ENCODE assay signal across 34 cellular contexts in the genomic region with DNA sequence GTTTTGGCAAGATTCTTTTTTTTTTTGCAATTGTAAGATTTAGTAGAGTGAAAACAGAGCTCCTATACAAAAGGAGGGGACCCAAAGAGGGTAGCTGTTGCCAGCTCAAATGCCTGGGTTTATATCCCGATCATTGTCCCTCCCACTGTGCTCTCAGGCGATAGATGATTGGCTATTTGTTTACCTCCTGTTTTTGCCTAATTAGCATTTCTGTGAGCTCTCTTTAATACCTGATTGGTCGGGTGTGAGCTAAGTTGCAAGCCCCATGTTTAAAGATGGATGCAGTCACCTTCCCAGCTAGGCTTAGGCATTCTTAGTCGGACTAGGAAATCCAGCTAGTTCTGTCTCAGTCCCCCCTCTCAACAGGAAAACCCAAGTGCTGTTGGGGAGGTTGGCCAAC. TPM values are rescaled to one million over a fixed set of nuclear protein-coding genes. Genes with fewer than 3 reads are reported as not detected.
"Had no signal": no experiment of that assay in that cellular context is flagged by ENCODE, and none has a peak within 500 bp of the region (broad histone marks: within the 10 kb centered on the region; RNA-seq: fewer than 3 reads in every experiment).

No MANE protein-coding gene starts in this region.

- DNase-seq: activated CD4-positive, alpha-beta T cell treated with anti-CD3 and anti-CD28 coated beads for 36 hours; activated CD4-positive, CD25-positive, alpha-beta regulatory T cell; activated CD8-positive, alpha-beta memory T cell treated with anti-CD3 and anti-CD28 coated beads, Interleukin-2, amount 10 ng/mL, durations not matched to agents 7 days and 5 days; activated CD8-positive, alpha-beta T cell treated with anti-CD3 and anti-CD28 coated beads, Interleukin-2, amount 10 ng/mL, durations not matched to agents 7 days and 5 days; activated effector memory CD4-positive, alpha-beta T cell treated with Interleukin-2 at 50 U/mL for 16 hours; activated naive CD4-positive, alpha-beta T cell treated with anti-CD3 and anti-CD28 coated beads for 36 hours; activated naive CD8-positive, alpha-beta T cell treated with anti-CD3 and anti-CD28 coated beads for 36 hours; activated T-cell treated with anti-CD3 and anti-CD28 coated beads, Interleukin-2, amount 50 U/mL, for 48 hours; adrenal gland; aorta; dermis blood vessel endothelial cell; effector CD4-positive, alpha-beta T cell; esophagus squamous epithelium; lower lobe of right lung; mesenchymal stem cell; stimulated activated CD4-positive, alpha-beta T cell treated with anti-CD3 and anti-CD28 coated beads, Interleukin-12 subunit alpha, Interleukin-12 subunit beta, amount 100 ng/mL, for 4 hours; stimulated activated CD4-positive, alpha-beta T cell treated with anti-CD3 and anti-CD28 coated beads, Interleukin-4, amount 100 ng/mL, for 1 hour; stimulated activated naive CD8-positive, alpha-beta T cell treated with anti-CD3 and anti-CD28 coated beads, Interleukin-15, amount 100 ng/mL, for 72 hours; T-helper 1 cell; tibial artery had no signal

- H3K4me3 Mint-ChIP-seq: activated CD4-positive, alpha-beta T cell treated with anti-CD3 and anti-CD28 coated beads for 36 hours; activated CD8-positive, alpha-beta memory T cell treated with anti-CD3 and anti-CD28 coated beads, Interleukin-2, amount 10 ng/mL, durations not matched to agents 7 days and 5 days; activated CD8-positive, alpha-beta T cell treated with anti-CD3 and anti-CD28 coated beads, Interleukin-2, amount 10 ng/mL, durations not matched to agents 7 days and 5 days; activated naive CD4-positive, alpha-beta T cell treated with anti-CD3 and anti-CD28 coated beads for 36 hours; activated naive CD8-positive, alpha-beta T cell treated with anti-CD3 and anti-CD28 coated beads for 36 hours; natural killer cell treated with Interleukin-12 subunit alpha and Interleukin-12 subunit beta and Interleukin-15 and Interleukin-18, amount 100 ng/mL, for 72 hours; stimulated activated naive CD8-positive, alpha-beta T cell treated with anti-CD3 and anti-CD28 coated beads, Interleukin-15, amount 100 ng/mL, for 72 hours; T-helper 2 cell treated with Interferon-gamma antibody and Interleukin-4, amounts not matched to agents 5 μg/mL and 100 μg/mL, for 36 hours had no signal

- H3K4me1 Mint-ChIP-seq: activated CD4-positive, alpha-beta T cell treated with anti-CD3 and anti-CD28 coated beads for 36 hours had no signal

- H3K9me3 ChIP-seq: adrenal gland, body of pancreas, esophagus squamous epithelium, left lung, lower lobe of right lung, tibial artery had no signal

- H3K36me3 Mint-ChIP-seq: activated CD8-positive, alpha-beta memory T cell treated with anti-CD3 and anti-CD28 coated beads, Interleukin-2, amount 10 ng/mL, durations not matched to agents 7 days and 5 days; activated naive CD8-positive, alpha-beta T cell treated with anti-CD3 and anti-CD28 coated beads for 36 hours; natural killer cell treated with Interleukin-12 subunit alpha and Interleukin-12 subunit beta and Interleukin-15 and Interleukin-18, amount 100 ng/mL, for 72 hours had no signal

- H3K4me3 ChIP-seq: adrenal gland, body of pancreas, esophagus squamous epithelium, left lung, lower lobe of right lung, tibial artery had no signal

- H3K27ac Mint-ChIP-seq: activated CD4-positive, alpha-beta T cell treated with anti-CD3 and anti-CD28 coated beads for 36 hours; activated CD8-positive, alpha-beta memory T cell treated with anti-CD3 and anti-CD28 coated beads, Interleukin-2, amount 10 ng/mL, durations not matched to agents 7 days and 5 days; activated CD8-positive, alpha-beta T cell treated with anti-CD3 and anti-CD28 coated beads, Interleukin-2, amount 10 ng/mL, durations not matched to agents 7 days and 5 days; activated naive CD4-positive, alpha-beta T cell treated with anti-CD3 and anti-CD28 coated beads for 36 hours; activated naive CD8-positive, alpha-beta T cell treated with anti-CD3 and anti-CD28 coated beads for 36 hours; natural killer cell treated with Interleukin-12 subunit alpha and Interleukin-12 subunit beta and Interleukin-15 and Interleukin-18, amount 100 ng/mL, for 72 hours; stimulated activated naive CD8-positive, alpha-beta T cell treated with anti-CD3 and anti-CD28 coated beads, Interleukin-15, amount 100 ng/mL, for 72 hours; T-helper 2 cell treated with Interferon-gamma antibody and Interleukin-4, amounts not matched to agents 5 μg/mL and 100 μg/mL, for 36 hours had no signal

- H3K27ac ChIP-seq: adrenal gland, body of pancreas, epithelial cell of prostate, esophagus squamous epithelium, left lung, lower lobe of right lung, tibial artery had no signal

- H3K9me3 Mint-ChIP-seq: activated naive CD4-positive, alpha-beta T cell treated with anti-CD3 and anti-CD28 coated beads for 36 hours; activated naive CD8-positive, alpha-beta T cell treated with anti-CD3 and anti-CD28 coated beads for 36 hours; natural killer cell treated with Interleukin-12 subunit alpha and Interleukin-12 subunit beta and Interleukin-15 and Interleukin-18, amount 100 ng/mL, for 72 hours; stimulated activated naive CD8-positive, alpha-beta T cell treated with anti-CD3 and anti-CD28 coated beads, Interleukin-15, amount 100 ng/mL, for 72 hours; T-helper 2 cell treated with Interferon-gamma antibody and Interleukin-4, amounts not matched to agents 5 μg/mL and 100 μg/mL, for 36 hours had no signal

- FAIRE-seq: colon, endometrium, frontal cortex, islet of Langerhans had no signal

- H3K36me3 ChIP-seq: adrenal gland, esophagus squamous epithelium, left lung, lower lobe of right lung, tibial artery had no signal

- H3K27me3 ChIP-seq: adrenal gland, body of pancreas had no signal

- ATAC-seq: activated CD4-positive, alpha-beta T cell treated with anti-CD3 and anti-CD28 coated beads for 36 hours; activated CD8-positive, alpha-beta memory T cell treated with anti-CD3 and anti-CD28 coated beads, Interleukin-2, amount 10 ng/mL, durations not matched to agents 7 days and 5 days; activated CD8-positive, alpha-beta T cell treated with anti-CD3 and anti-CD28 coated beads, Interleukin-2, amount 10 ng/mL, durations not matched to agents 7 days and 5 days; body of pancreas; left lung; lower lobe of right lung; natural killer cell treated with Interleukin-12 subunit alpha and Interleukin-12 subunit beta and Interleukin-15 and Interleukin-18, amount 100 ng/mL, for 72 hours; right cardiac atrium; stimulated activated naive CD8-positive, alpha-beta T cell treated with anti-CD3 and anti-CD28 coated beads, Interleukin-15, amount 100 ng/mL, for 72 hours had no signal

RNA-seq across cellular contexts. Expression of a gene that starts 1.9 kb away (rescaled TPM):
- total RNA-seq: activated CD4-positive, alpha-beta T cell treated with anti-CD3 and anti-CD28 coated beads for 36 hours; activated CD8-positive, alpha-beta memory T cell treated with anti-CD3 and anti-CD28 coated beads, Interleukin-2, amount 10 ng/mL, durations not matched to agents 7 days and 5 days; activated CD8-positive, alpha-beta T cell treated with anti-CD3 and anti-CD28 coated beads, Interleukin-2, amount 10 ng/mL, durations not matched to agents 7 days and 5 days; activated naive CD4-positive, alpha-beta T cell treated with anti-CD3 and anti-CD28 coated beads for 36 hours; activated naive CD8-positive, alpha-beta T cell treated with anti-CD3 and anti-CD28 coated beads for 36 hours; dermis blood vessel endothelial cell; mononuclear cell; natural killer cell treated with Interleukin-12 subunit alpha and Interleukin-12 subunit beta and Interleukin-15 and Interleukin-18, amount 100 ng/mL, for 72 hours; osteoblast had no signal

RNA-seq across cellular contexts. Expression of a gene that starts 12.4 kb away (rescaled TPM):
- total RNA-seq: activated CD4-positive, alpha-beta T cell treated with anti-CD3 and anti-CD28 coated beads for 36 hours; activated CD8-positive, alpha-beta memory T cell treated with anti-CD3 and anti-CD28 coated beads, Interleukin-2, amount 10 ng/mL, durations not matched to agents 7 days and 5 days; activated CD8-positive, alpha-beta T cell treated with anti-CD3 and anti-CD28 coated beads, Interleukin-2, amount 10 ng/mL, durations not matched to agents 7 days and 5 days; activated naive CD4-positive, alpha-beta T cell treated with anti-CD3 and anti-CD28 coated beads for 36 hours; activated naive CD8-positive, alpha-beta T cell treated with anti-CD3 and anti-CD28 coated beads for 36 hours; adrenal gland; aorta; body of pancreas; dermis blood vessel endothelial cell; frontal cortex; left lung; lower lobe of right lung; mononuclear cell; natural killer cell treated with Interleukin-12 subunit alpha and Interleukin-12 subunit beta and Interleukin-15 and Interleukin-18, amount 100 ng/mL, for 72 hours; osteoblast; right cardiac atrium; skeletal muscle tissue; ureter had no signal
- polyA plus RNA-seq: adrenal gland, aorta, right cardiac atrium had no signal
